Comparison of ENCODE assay signal across 8 cellular contexts in the genomic region with DNA sequence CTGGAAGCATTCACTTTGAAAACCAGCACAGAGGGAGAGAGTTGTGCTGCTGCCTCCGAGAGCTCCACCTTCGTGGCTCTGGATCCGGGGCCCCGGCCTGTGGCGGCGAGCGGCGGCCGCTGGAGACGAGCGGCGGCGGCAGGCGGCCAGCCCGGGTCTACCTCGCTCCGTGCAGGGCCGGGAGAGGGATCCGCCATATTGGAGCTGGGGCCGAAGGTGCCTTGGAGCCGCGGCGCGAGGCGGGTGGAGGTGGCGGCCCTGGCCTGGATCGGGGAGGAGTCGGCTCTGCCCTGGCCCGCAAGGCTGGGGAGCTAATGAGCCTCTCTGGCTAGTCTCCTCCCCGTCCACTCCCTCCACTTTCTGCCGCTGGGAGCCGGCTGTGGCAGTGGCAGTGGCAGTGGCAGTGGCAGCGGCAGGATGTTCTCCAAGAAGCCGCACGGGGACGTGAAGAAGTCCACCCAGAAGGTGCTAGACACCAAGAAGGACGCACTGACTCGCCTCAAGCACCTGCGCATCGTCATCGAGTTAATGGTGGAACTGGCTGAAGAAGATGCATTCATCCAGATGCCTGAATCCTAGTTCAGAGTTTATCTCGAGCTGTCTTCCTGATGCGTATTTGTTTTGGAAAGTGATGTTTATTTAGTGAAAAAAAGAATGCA. TPM values are rescaled to one million over a fixed set of nuclear protein-coding genes. Genes with fewer than 3 reads are reported as not detected.
A peak's percentile ranks its signal among the peaks of the same experiment; 100 is the strongest.
DNase-seq lines count a peak whose midpoint lies in the region; ATAC-seq and TF ChIP-seq lines count a peak whose summit lies in the region.
"Not testable (repeated sequence)": the region's sequence is repeated elsewhere in the genome, so short reads cannot be mapped to it uniquely, and the experiment has no call there.

No MANE protein-coding gene starts in this region.

- CTCF ChIA-PET in HCT116 (lab: Charles Lee) = not testable (repeated sequence)

- TF ChIP-seq POLR2A in HCT116 (IDR thresholded peaks at IDR 0.05; ENCODE audit: borderline replicate concordance, extremely low read depth, insufficient read depth, insufficient read length); adrenal gland (IDR thresholded peaks at IDR 0.05): not testable (repeated sequence)

- POLR2A ChIA-PET in HCT116 (lab: Charles Lee) = not testable (repeated sequence)

- H3K9ac ChIP-seq in HCT116 (ENCODE audit: low read length) = not testable (repeated sequence)

- peak overlapping the region; percentile 27; the same call in 1 of the 2 replicates for H3K4me3 ChIP-seq in GM06990 (replicated peaks; ENCODE audit: low read depth, low read length)
- peak overlapping the region; percentile 23 to 28; a peak in 1 of 4 replicates for H3K4me3 ChIP-seq in HCT116 (replicated peaks in 1 of 2; ENCODE audit: low read depth in 1 of 2, low read length in 2 of 2)
- peak overlapping the region; percentile 29; the same call in 1 of the 2 replicates for H3K4me3 ChIP-seq in LNCaP clone FGC (ENCODE audit: low read depth, low read length)
- H3K4me3 ChIP-seq in adrenal gland = peak overlapping the region in 1 of 4 donors; percentile 53
- H3K4me3 ChIP-seq in heart right ventricle = peak overlapping the region in 9 of 10 donors; percentile 23 to 58 (median 50)
- peak overlapping the region; percentile 52 for H3K4me3 ChIP-seq in osteoblast (ENCODE audit: insufficient read depth, low read length)
- peak overlapping the region; percentile 35 for H3K4me3 ChIP-seq in thymus (ENCODE audit: low read length)

- RAD21 ChIA-PET in HCT116 (lab: Charles Lee; ENCODE audit: low non-redundant PET in 1 of 2, low total read pairs in 2 of 2, uncharacterized antibody in 2 of 2, unreplicated experiment in 2 of 2) = not testable (repeated sequence)

- not testable (repeated sequence) for H2AFZ ChIP-seq in HCT116 (ENCODE audit: low read depth, low read length, poor library complexity, severe bottlenecking); osteoblast (ENCODE audit: low read length)

- 88 to 98% (median 94%) methylated on average over 26 to 43 of the region's 43 CpGs for WGBS in adrenal gland, 4 donors
- WGBS in heart right ventricle, 2 donors = 83 to 88% methylated on average over 34 to 43 of the region's 43 CpGs
- 93% methylated on average over 43 of the region's 43 CpGs for WGBS in thymus

- intact Hi-C loops in HCT116 (cut with micrococcal nuclease); adrenal gland (cut with DNase I); heart right ventricle (cut with DNase I): not testable (repeated sequence)

- H4K20me1 ChIP-seq in HCT116 (ENCODE audit: insufficient read depth); osteoblast (ENCODE audit: insufficient read depth, low read length): not testable (repeated sequence)

- not testable (repeated sequence) for H3K9me2 ChIP-seq in HCT116 (ENCODE audit: insufficient read depth)

- H3K27me3 ChIP-seq in GM06990 (replicated peaks; ENCODE audit: control insufficient read depth, insufficient read depth, low read length); HCT116 (ENCODE audit: insufficient read depth, low read length); adrenal gland; heart right ventricle; osteoblast (ENCODE audit: insufficient read depth, low read length); thymus (ENCODE audit: control insufficient read depth, insufficient read depth): not testable (repeated sequence)

- H3K4me2 ChIP-seq in HCT116 (ENCODE audit: low read length); osteoblast (ENCODE audit: insufficient read depth, low read length): not testable (repeated sequence)

- not testable (repeated sequence) for H3K4me1 ChIP-seq in HCT116 (ENCODE audit: control insufficient read depth in 1 of 2, insufficient read depth in 2 of 2, low read length in 2 of 2); adrenal gland (replicated peaks in 1 of 2); heart right ventricle; osteoblast (ENCODE audit: insufficient read depth, low read length); thymus (ENCODE audit: control insufficient read depth, insufficient read depth, low read length)

- not testable (repeated sequence) for DNase-seq in GM06990 (ENCODE audit: extremely low read depth, insufficient read length); HCT116 (ENCODE audit: low read depth, low spot score); LNCaP clone FGC (ENCODE audit: low read depth); osteoblast (ENCODE audit: insufficient read length, low spot score, missing footprints)
- peak; percentile 47 for DNase-seq in activated CD4-positive, CD25-positive, alpha-beta regulatory T cell treated with anti-CD3 and anti-CD28 coated beads, Interleukin-2, amount 50 U/mL, for 72 hours
- DNase-seq in adrenal gland = peak in 4 of 7 donors; percentile 3 to 31 (median 26)
- DNase-seq in heart right ventricle = peak in 1 of 2 donors; percentile 39

- not testable (repeated sequence) for TF ChIP-seq CTCF in GM06990 (IDR thresholded peaks at IDR 0.05; ENCODE audit: insufficient read depth, low read length, poor library complexity, severe bottlenecking); HCT116 (IDR thresholded peaks at IDR 0.05 in 2 of 3, conservative IDR thresholded peaks at IDR 0.05 in 1 of 3; ENCODE audit: borderline replicate concordance in 1 of 3, insufficient read depth in 1 of 3, low read depth in 2 of 3, low read length in 2 of 3); LNCaP clone FGC (IDR thresholded peaks at IDR 0.05; ENCODE audit: control insufficient read depth, extremely low read depth, insufficient read depth); adrenal gland (IDR thresholded peaks at IDR 0.05); heart right ventricle (IDR thresholded peaks at IDR 0.05); osteoblast (IDR thresholded peaks at IDR 0.05; ENCODE audit: extremely low read depth, low read depth, low read length)

- not testable (repeated sequence) for H3K9me3 ChIP-seq in HCT116 (ENCODE audit: control insufficient read depth in 1 of 2, insufficient read depth in 1 of 2, low read depth in 1 of 2, low read length in 2 of 2); adrenal gland (replicated peaks in 1 of 3); heart right ventricle; osteoblast (ENCODE audit: low read depth, low read length); thymus (ENCODE audit: control insufficient read depth)

- peak; percentile 76 for ATAC-seq in HCT116
- ATAC-seq in heart right ventricle = peak; percentile 38 to 91 (median 60)

- not testable (repeated sequence) for H3K36me3 ChIP-seq in GM06990 (ENCODE audit: control insufficient read depth, insufficient read depth, low read length); HCT116 (ENCODE audit: control insufficient read depth in 1 of 2, insufficient read depth in 2 of 2, low read length in 2 of 2); adrenal gland (replicated peaks in 1 of 2); osteoblast (ENCODE audit: insufficient read depth, low read length); thymus (ENCODE audit: control insufficient read depth, insufficient read depth)
- H3K36me3 ChIP-seq in heart right ventricle = peaks cover 0 to 23% (median 0%) of the 10 kb centered on the region in 9 donors

- not testable (repeated sequence) for H3K79me2 ChIP-seq in HCT116 (ENCODE audit: insufficient read depth, low read length); osteoblast (ENCODE audit: insufficient read depth, low read length)

- not testable (repeated sequence) for BruUV-seq in HCT116 (replicated peaks; lab: Mats Ljungman, UMichigan)

- not testable (repeated sequence) for H3K27ac ChIP-seq in HCT116 (ENCODE audit: low read depth, low read length); osteoblast (ENCODE audit: low read depth, low read length)
- H3K27ac ChIP-seq in adrenal gland = peak overlapping the region in 3 of 5 donors; percentile 54 to 89 (median 81)
- H3K27ac ChIP-seq in heart right ventricle = peak overlapping the region in 8 of 10 donors; percentile 72 to 83 (median 80)
- H3K27ac ChIP-seq in thymus (ENCODE audit: low read depth) = peak overlapping the region; percentile 74

- TF ChIP-seq RAD21 in HCT116 (IDR thresholded peaks at IDR 0.05; ENCODE audit: low read depth) = not testable (repeated sequence)

RNA-seq across cellular contexts. Expression of a gene that starts 38.1 kb away (rescaled TPM):
- 17.3 TPM for total RNA-seq in HCT116 (2021; ENCODE audit: unreplicated experiment)
- polyA plus RNA-seq in HCT116 (2012) = 2.7 and 3.8 TPM in 2 replicates
- 10 to 100 TPM in 7 of 8 donors, 1 to 10 TPM in 1; 8.7 to 39.1 (median 16.6) TPM for total RNA-seq in adrenal gland
- polyA plus RNA-seq in adrenal gland = 10 to 100 TPM in 1 of 3 donors, 1 to 10 TPM in 2; 4.1 to 15.8 (median 4.3) TPM
- total RNA-seq in heart right ventricle = 10 to 100 TPM in 2 of 10 donors, 1 to 10 TPM in 8; 7.2 to 12.7 (median 8.2) TPM
- 1 to 10 TPM; 2.2 to 4.0 TPM for polyA plus RNA-seq in heart right ventricle
- total RNA-seq in osteoblast = 21.0 and 21.5 TPM in 2 replicates
- 7.1 TPM for polyA plus RNA-seq in thymus
